9 cellular contexts compared by ENCODE assay signal in genomic region chr19:13119654-13120053, GRCh38. TPM values are rescaled to one million over a fixed set of nuclear protein-coding genes. Genes with fewer than 3 reads are reported as not detected.
DNase-seq lines count a peak whose midpoint lies in the region; ATAC-seq and TF ChIP-seq lines count a peak whose summit lies in the region.
"Had no signal": no experiment of that assay in that cellular context is flagged by ENCODE, and none has a peak within 500 bp of the region (broad histone marks: within the 10 kb centered on the region; RNA-seq: fewer than 3 reads in every experiment).

No MANE protein-coding gene starts in this region.

- H3K4me1 ChIP-seq in lower lobe of right lung (peaks cover 39% of the 10 kb centered on the region), vagina (peaks cover 58% of the 10 kb centered on the region), tibial nerve (peaks cover 0 to 70% (median 26%) of the 10 kb centered on the region in 4 donors)

- no peak for DNase-seq in stimulated activated naive CD8-positive, alpha-beta T cell treated with anti-CD3 and anti-CD28 coated beads, Interleukin-15, Interleukin-2, amounts not matched to agents 100 U/mL and 50 U/mL, for 24 hours
- DNase-seq in astrocyte of the spinal cord (ENCODE audit: low read depth, low spot score) (no peak), lower lobe of right lung (no peak), vagina (ENCODE audit: extremely low spot score in 2 of 2) (no peak), tibial nerve (ENCODE audit: low spot score in 2 of 2) (no peak), medulla oblongata (ENCODE audit: extremely low spot score) (no peak)
- DNase-seq: left lung had no signal

- peaks cover 16% of the 10 kb centered on the region for H3K36me3 ChIP-seq in lower lobe of right lung
- H3K36me3 ChIP-seq in vagina: no peaks in the 10 kb centered on the region
- peaks cover 0 to 11% (median 0%) of the 10 kb centered on the region in 3 donors for H3K36me3 ChIP-seq in tibial nerve

- no peak for ATAC-seq in stimulated activated naive CD8-positive, alpha-beta T cell treated with anti-CD3 and anti-CD28 coated beads, Interleukin-15, Interleukin-2, amounts not matched to agents 100 U/mL and 50 U/mL, for 24 hours
- ATAC-seq in lower lobe of right lung: no peak
- no peak for ATAC-seq in HG02571 (IDR thresholded peaks at IDR 0.05; ENCODE audit: unreplicated experiment)
- ATAC-seq: left lung had no signal

- H3K9me3 Mint-ChIP-seq in stimulated activated naive CD8-positive, alpha-beta T cell treated with anti-CD3 and anti-CD28 coated beads, Interleukin-15, Interleukin-2, amounts not matched to agents 100 ng/mL and 50 ng/mL, for 24 hours: no peaks in the 10 kb centered on the region

- intact Hi-C loops in lower lobe of right lung (cut with DNase I) (no loop called here), vagina (cut with DNase I) (no loop called here)

- in situ Hi-C loops in astrocyte of the spinal cord (cut with HindIII; ENCODE audit: low sequenced_read_pairs): no loop called here

- no peaks in the 10 kb centered on the region for H3K27me3 Mint-ChIP-seq in stimulated activated naive CD8-positive, alpha-beta T cell treated with anti-CD3 and anti-CD28 coated beads, Interleukin-15, Interleukin-2, amounts not matched to agents 100 ng/mL and 50 ng/mL, for 24 hours

- WGBS in tibial nerve, 2 donors: 62 to 63% methylated on average over 10 of the region's 10 CpGs

- H3K4me3 ChIP-seq in astrocyte of the spinal cord (ENCODE audit: low read depth, low read length) (peak overlapping the region; percentile 82), lower lobe of right lung (peak overlapping the region; percentile 82), vagina (peak overlapping the region; percentile 84 to 99), tibial nerve (no peak overlapping the region)

- TF ChIP-seq POLR2A in vagina (IDR thresholded peaks at IDR 0.05): no peak
- TF ChIP-seq POLR2A in tibial nerve (IDR thresholded peaks at IDR 0.05): no peak

- peak overlapping the region; percentile 83 for H3K4me3 Mint-ChIP-seq in stimulated activated naive CD8-positive, alpha-beta T cell treated with anti-CD3 and anti-CD28 coated beads, Interleukin-15, Interleukin-2, amounts not matched to agents 100 ng/mL and 50 ng/mL, for 24 hours

- TF ChIP-seq EP300 in tibial nerve (IDR thresholded peaks at IDR 0.05): no peak

- H3K27me3 ChIP-seq in lower lobe of right lung (ENCODE audit: low read depth) (no peaks in the 10 kb centered on the region), vagina (no peaks in the 10 kb centered on the region), tibial nerve (no peaks in the 10 kb centered on the region)
- H3K27me3 ChIP-seq: left lung had no signal

- H3K4me1 Mint-ChIP-seq in stimulated activated naive CD8-positive, alpha-beta T cell treated with anti-CD3 and anti-CD28 coated beads, Interleukin-15, Interleukin-2, amounts not matched to agents 100 ng/mL and 50 ng/mL, for 24 hours (ENCODE audit: low read depth): peaks cover 73% of the 10 kb centered on the region

- H3K36me3 Mint-ChIP-seq in stimulated activated naive CD8-positive, alpha-beta T cell treated with anti-CD3 and anti-CD28 coated beads, Interleukin-15, Interleukin-2, amounts not matched to agents 100 ng/mL and 50 ng/mL, for 24 hours (ENCODE audit: low read depth): peaks cover 24% of the 10 kb centered on the region

- peak overlapping the region; percentile 25 for H3K27ac ChIP-seq in lower lobe of right lung
- peak overlapping the region; percentile 67 for H3K27ac ChIP-seq in vagina
- H3K27ac ChIP-seq in tibial nerve: peak overlapping the region in 1 of 4 donors; percentile 84
- H3K27ac ChIP-seq: left lung had no signal

- peak overlapping the region; percentile 79 for H3K27ac Mint-ChIP-seq in stimulated activated naive CD8-positive, alpha-beta T cell treated with anti-CD3 and anti-CD28 coated beads, Interleukin-15, Interleukin-2, amounts not matched to agents 100 ng/mL and 50 ng/mL, for 24 hours

- TF ChIP-seq CTCF in astrocyte of the spinal cord (IDR thresholded peaks at IDR 0.05; ENCODE audit: low read depth, low read length) (no peak), lower lobe of right lung (IDR thresholded peaks at IDR 0.05) (no peak), vagina (IDR thresholded peaks at IDR 0.05) (no peak), tibial nerve (IDR thresholded peaks at IDR 0.05) (no peak)

- H3K9me3 ChIP-seq in lower lobe of right lung: no peaks in the 10 kb centered on the region
- no peaks in the 10 kb centered on the region for H3K9me3 ChIP-seq in vagina
- no peaks in the 10 kb centered on the region for H3K9me3 ChIP-seq in tibial nerve
- H3K9me3 ChIP-seq: left lung had no signal

RNA-seq across cellular contexts. Expression of gene NACC1, which starts 1.6 kb away (rescaled TPM):
- total RNA-seq in lower lobe of right lung (35.2 TPM), vagina (22.6 TPM), tibial nerve (10 to 100 TPM; 15.3 to 37.1 (median 25.8) TPM)

RNA-seq across cellular contexts. Expression of gene TRMT1, which starts 3.1 kb away (rescaled TPM):
- total RNA-seq in lower lobe of right lung: 29.3 TPM
- total RNA-seq in vagina: 28.0 TPM
- 10 to 100 TPM; 38.4 to 92.7 (median 49.2) TPM for total RNA-seq in tibial nerve

RNA-seq across cellular contexts. Expression of gene LYL1, which starts 17.0 kb away (rescaled TPM):
- total RNA-seq in lower lobe of right lung: 27.2 TPM
- 11.5 TPM for total RNA-seq in vagina
- total RNA-seq in tibial nerve: 10 to 100 TPM; 21.1 to 43.5 (median 25.8) TPM

RNA-seq across cellular contexts. Expression of gene STX10, which starts 30.5 kb away (rescaled TPM):
- 82.7 TPM for total RNA-seq in lower lobe of right lung
- total RNA-seq in vagina: 71.5 TPM
- total RNA-seq in tibial nerve: 100 to 1,000 TPM in 1 of 4 donors, 10 to 100 TPM in 3; 58.6 to 145 (median 86.6) TPM

RNA-seq across cellular contexts. Expression of gene IER2, which starts 30.6 kb away (rescaled TPM):
- total RNA-seq in lower lobe of right lung: 80.2 TPM
- 152 TPM for total RNA-seq in vagina
- 10 to 100 TPM; 37.3 to 77.4 (median 58.3) TPM for total RNA-seq in tibial nerve

Comparison
In these comparisons a context has a peak if more than half of its experiments do, and no peak if none do; other contexts are left out.
1. H3K4me3 ChIP-seq: peak in astrocyte of the spinal cord (single experiment), lower lobe of right lung (single experiment) and vagina (2 of 2); none in tibial nerve (0 of 4).